Comparison of ENCODE assay signal across 31 cellular contexts in the genomic region with DNA sequence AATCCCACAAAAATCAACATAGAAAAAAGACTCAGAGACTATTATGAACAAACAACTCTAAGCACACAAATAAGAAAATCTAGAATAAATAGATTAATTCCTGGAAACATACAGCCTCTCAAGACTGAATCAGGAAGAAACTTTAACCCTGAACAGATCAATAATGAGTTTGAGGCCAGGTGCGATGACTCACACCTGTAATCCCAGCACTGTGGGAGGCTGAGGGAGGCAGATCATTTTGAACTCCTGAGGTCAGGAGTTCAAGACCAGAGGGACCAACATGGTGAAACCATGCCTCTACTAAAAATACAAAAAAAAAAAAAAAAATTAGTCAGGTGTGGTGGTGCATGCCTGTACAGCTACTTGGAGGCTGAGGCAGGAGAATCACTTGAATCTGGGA.
"Had no signal": no experiment of that assay in that cellular context is flagged by ENCODE, and none has a peak within 500 bp of the region (broad histone marks: within the 10 kb centered on the region; RNA-seq: fewer than 3 reads in every experiment).

No MANE protein-coding gene starts in this region.

- DNase-seq: activated CD4-positive, alpha-beta memory T cell treated with anti-CD3 and anti-CD28 coated beads for 36 hours; activated CD4-positive, alpha-beta T cell treated with anti-CD3 and anti-CD28 coated beads for 36 hours; activated CD4-positive, alpha-beta T cell treated with anti-CD3 and anti-CD28 coated beads, Interleukin-2, amount 10 ng/mL, durations not matched to agents 24 days and 14 days; activated CD4-positive, CD25-positive, alpha-beta regulatory T cell; activated CD4-positive, CD25-positive, alpha-beta regulatory T cell treated with anti-CD3 and anti-CD28 coated beads, Interleukin-2, amount 50 U/mL, for 72 hours; activated CD8-positive, alpha-beta memory T cell treated with anti-CD3 and anti-CD28 coated beads, Interleukin-2, amount 10 ng/mL, durations not matched to agents 7 days and 5 days; activated CD8-positive, alpha-beta memory T cell treated with anti-CD3 and anti-CD28 coated beads, Interleukin-2, amount 50 U/mL, for 4 hours; activated CD8-positive, alpha-beta T cell treated with anti-CD3 and anti-CD28 coated beads, Interleukin-2, amount 10 ng/mL, durations not matched to agents 7 days and 5 days; activated effector memory CD4-positive, alpha-beta T cell treated with anti-CD3 and anti-CD28 coated beads, Interleukin-2, amount 50 U/mL, for 16 hours; activated naive CD4-positive, alpha-beta T cell treated with anti-CD3 and anti-CD28 coated beads for 36 hours; activated naive CD8-positive, alpha-beta T cell treated with anti-CD3 and anti-CD28 coated beads for 36 hours; activated naive CD8-positive, alpha-beta T cell treated with anti-CD3 and anti-CD28 coated beads, Interleukin-2, amount 50 U/mL, for 24 hours; activated T-cell treated with anti-CD3 and anti-CD28 coated beads, Interleukin-2, amount 50 U/mL, for 1 hour; activated T-cell treated with anti-CD3 and anti-CD28 coated beads, Interleukin-2, amount 50 U/mL, for 48 hours; adrenal gland; amygdala; aorta; body of pancreas; dorsolateral prefrontal cortex; effector memory CD4-positive, alpha-beta T cell; endodermal cell; foreskin fibroblast; head of caudate nucleus; T-helper 2 cell had no signal

- H3K36me3 ChIP-seq: adrenal gland had no signal

- H3K4me1 ChIP-seq: adrenal gland, body of pancreas had no signal

- H3K27me3 ChIP-seq: adrenal gland, body of pancreas had no signal

- H3K4me1 Mint-ChIP-seq: activated CD4-positive, alpha-beta T cell treated with anti-CD3 and anti-CD28 coated beads for 36 hours; activated CD4-positive, alpha-beta T cell treated with anti-CD3 and anti-CD28 coated beads, Interleukin-2, amount 10 ng/mL, durations not matched to agents 24 days and 14 days; activated CD8-positive, alpha-beta memory T cell treated with anti-CD3 and anti-CD28 coated beads, Interleukin-2, amount 10 ng/mL, durations not matched to agents 7 days and 5 days; activated naive CD4-positive, alpha-beta T cell treated with anti-CD3 and anti-CD28 coated beads, Interleukin-2, amount 50 U/mL, for 24 hours; activated naive CD8-positive, alpha-beta T cell treated with anti-CD3 and anti-CD28 coated beads for 36 hours; activated naive CD8-positive, alpha-beta T cell treated with anti-CD3 and anti-CD28 coated beads, Interleukin-2, amount 50 U/mL, for 24 hours; central memory CD8-positive, alpha-beta T cell; endodermal cell had no signal

- H3K9me3 ChIP-seq: adrenal gland, body of pancreas had no signal

- H3K4me3 Mint-ChIP-seq: activated CD4-positive, alpha-beta memory T cell treated with anti-CD3 and anti-CD28 coated beads for 36 hours; activated CD4-positive, alpha-beta T cell treated with anti-CD3 and anti-CD28 coated beads for 36 hours; activated CD4-positive, alpha-beta T cell treated with anti-CD3 and anti-CD28 coated beads, Interleukin-2, amount 10 ng/mL, durations not matched to agents 24 days and 14 days; activated CD8-positive, alpha-beta memory T cell treated with anti-CD3 and anti-CD28 coated beads, Interleukin-2, amount 10 ng/mL, durations not matched to agents 7 days and 5 days; activated CD8-positive, alpha-beta T cell treated with anti-CD3 and anti-CD28 coated beads, Interleukin-2, amount 10 ng/mL, durations not matched to agents 7 days and 5 days; activated naive CD4-positive, alpha-beta T cell treated with anti-CD3 and anti-CD28 coated beads for 36 hours; activated naive CD4-positive, alpha-beta T cell treated with anti-CD3 and anti-CD28 coated beads, Interleukin-2, amount 50 U/mL, for 24 hours; activated naive CD8-positive, alpha-beta T cell treated with anti-CD3 and anti-CD28 coated beads for 36 hours; activated naive CD8-positive, alpha-beta T cell treated with anti-CD3 and anti-CD28 coated beads, Interleukin-2, amount 50 U/mL, for 24 hours; activated T-helper 1 cell treated with anti-CD3 and anti-CD28 coated beads, Interleukin-12 subunit alpha, Interleukin-12 subunit beta, Interleukin-2, Interleukin-4 antibody, amounts not matched to agents 30 ng/mL and 10 ng/mL and 1 ng/mL, durations not matched to agents 14 hours and 24 hours and 36 hours; central memory CD8-positive, alpha-beta T cell; dendritic cell treated with granulocyte-macrophage colony-stimulating factor and Interleukin-4, amounts not matched to agents 40 ng/mL and 50 ng/mL, for 4 days; endodermal cell had no signal

- H3K36me3 Mint-ChIP-seq: activated CD8-positive, alpha-beta memory T cell treated with anti-CD3 and anti-CD28 coated beads, Interleukin-2, amount 10 ng/mL, durations not matched to agents 7 days and 5 days; activated naive CD4-positive, alpha-beta T cell treated with anti-CD3 and anti-CD28 coated beads, Interleukin-2, amount 50 U/mL, for 24 hours; activated naive CD8-positive, alpha-beta T cell treated with anti-CD3 and anti-CD28 coated beads for 36 hours had no signal

- H3K27ac ChIP-seq: adrenal gland, body of pancreas, coronary artery, dorsolateral prefrontal cortex had no signal

- H3K4me3 ChIP-seq: adrenal gland, body of pancreas, coronary artery, dorsolateral prefrontal cortex had no signal

- H3K27me3 Mint-ChIP-seq: activated CD4-positive, alpha-beta memory T cell treated with anti-CD3 and anti-CD28 coated beads for 36 hours; activated CD4-positive, alpha-beta T cell treated with anti-CD3 and anti-CD28 coated beads for 36 hours; activated CD4-positive, alpha-beta T cell treated with anti-CD3 and anti-CD28 coated beads, Interleukin-2, amount 10 ng/mL, durations not matched to agents 24 days and 14 days; activated CD8-positive, alpha-beta memory T cell treated with anti-CD3 and anti-CD28 coated beads, Interleukin-2, amount 10 ng/mL, durations not matched to agents 7 days and 5 days; activated naive CD4-positive, alpha-beta T cell treated with anti-CD3 and anti-CD28 coated beads, Interleukin-2, amount 50 U/mL, for 24 hours; activated naive CD8-positive, alpha-beta T cell treated with anti-CD3 and anti-CD28 coated beads for 36 hours; activated naive CD8-positive, alpha-beta T cell treated with anti-CD3 and anti-CD28 coated beads, Interleukin-2, amount 50 U/mL, for 24 hours; central memory CD8-positive, alpha-beta T cell; dendritic cell treated with granulocyte-macrophage colony-stimulating factor and Interleukin-4, amounts not matched to agents 40 ng/mL and 50 ng/mL, for 4 days had no signal

- ATAC-seq: activated CD4-positive, alpha-beta T cell treated with anti-CD3 and anti-CD28 coated beads for 36 hours; activated CD8-positive, alpha-beta memory T cell treated with anti-CD3 and anti-CD28 coated beads, Interleukin-2, amount 10 ng/mL, durations not matched to agents 7 days and 5 days; activated CD8-positive, alpha-beta T cell treated with anti-CD3 and anti-CD28 coated beads, Interleukin-2, amount 10 ng/mL, durations not matched to agents 7 days and 5 days; activated naive CD8-positive, alpha-beta T cell treated with anti-CD3 and anti-CD28 coated beads, Interleukin-2, amount 50 U/mL, for 24 hours; body of pancreas; esophagus mucosa had no signal

- H3K27ac Mint-ChIP-seq: activated CD4-positive, alpha-beta memory T cell treated with anti-CD3 and anti-CD28 coated beads for 36 hours; activated CD4-positive, alpha-beta T cell treated with anti-CD3 and anti-CD28 coated beads for 36 hours; activated CD4-positive, alpha-beta T cell treated with anti-CD3 and anti-CD28 coated beads, Interleukin-2, amount 10 ng/mL, durations not matched to agents 24 days and 14 days; activated CD8-positive, alpha-beta memory T cell treated with anti-CD3 and anti-CD28 coated beads, Interleukin-2, amount 10 ng/mL, durations not matched to agents 7 days and 5 days; activated CD8-positive, alpha-beta T cell treated with anti-CD3 and anti-CD28 coated beads, Interleukin-2, amount 10 ng/mL, durations not matched to agents 7 days and 5 days; activated naive CD4-positive, alpha-beta T cell treated with anti-CD3 and anti-CD28 coated beads for 36 hours; activated naive CD4-positive, alpha-beta T cell treated with anti-CD3 and anti-CD28 coated beads, Interleukin-2, amount 50 U/mL, for 24 hours; activated naive CD8-positive, alpha-beta T cell treated with anti-CD3 and anti-CD28 coated beads for 36 hours; activated naive CD8-positive, alpha-beta T cell treated with anti-CD3 and anti-CD28 coated beads, Interleukin-2, amount 50 U/mL, for 24 hours; activated T-helper 1 cell treated with anti-CD3 and anti-CD28 coated beads, Interleukin-12 subunit alpha, Interleukin-12 subunit beta, Interleukin-2, Interleukin-4 antibody, amounts not matched to agents 30 ng/mL and 10 ng/mL and 1 ng/mL, durations not matched to agents 14 hours and 24 hours and 36 hours; activated T-helper 2 cell treated with anti-CD3 and anti-CD28 coated beads, Interferon-gamma antibody, Interleukin-2, Interleukin-4, amounts not matched to agents 10 μg/mL and 5 μg/mL and 100 μg/mL, durations not matched to agents 14 hours and 24 hours and 36 hours; dendritic cell treated with granulocyte-macrophage colony-stimulating factor and Interleukin-4, amounts not matched to agents 40 ng/mL and 50 ng/mL, for 4 days; endodermal cell had no signal
